ENCODE assay signal across 25 cellular contexts in genomic region chr11:14124345-14124744, GRCh38.
A peak's percentile ranks its signal among the peaks of the same experiment; 100 is the strongest.
DNase-seq lines count a peak whose midpoint lies in the region; ATAC-seq, FAIRE-seq and TF ChIP-seq lines count a peak whose summit lies in the region.
"Had no signal": no experiment of that assay in that cellular context is flagged by ENCODE, and none has a peak within 500 bp of the region (broad histone marks: within the 10 kb centered on the region; RNA-seq: fewer than 3 reads in every experiment).

No MANE protein-coding gene starts in this region.

- DNase-seq in GM23248 (peak; percentile 52), bronchial epithelial cell (ENCODE audit: low read depth) (peak; percentile 42), fibroblast of mammary gland (ENCODE audit: low read depth) (peak; percentile 31), glomerular visceral epithelial cell (ENCODE audit: extremely low spot score) (no peak), COR-L47 (lab: John Stamatoyannopoulos, UW) (no peak), NCI-H345 treated with DMSO at 0.1 percent for 48 hours (lab: John Stamatoyannopoulos, UW; ENCODE audit: unreplicated experiment) (no peak)
- no peak for DNase-seq in stimulated activated effector memory CD8-positive, alpha-beta T cell treated with anti-CD3 and anti-CD28 coated beads, Interleukin-12 subunit alpha, Interleukin-12 subunit beta, amount 100 ng/mL, for 72 hours (ENCODE audit: low spot score in 2 of 2)
- DNase-seq: BE2C; EL; GF-D8; MM.1S; NCI-H1048; NCI-H1436; NCI-H187 treated with DMSO at 0.1 percent for 48 hours; NCI-H226; NCI-H524; NCI-H774; NK-92 treated with Interleukin-12 subunit alpha and Interleukin-12 subunit beta, amount 100 ng/mL, for 24 hours; SIG-M5; SK-N-SH had no signal

- no peak overlapping the region for H2AFZ ChIP-seq in GM23248

- H3K4me3 ChIP-seq in GM23248 = no peak overlapping the region
- no peak overlapping the region for H3K4me3 ChIP-seq in bronchial epithelial cell (ENCODE audit: low read depth, low read length)
- H3K4me3 ChIP-seq in fibroblast of mammary gland (ENCODE audit: control insufficient read depth, low read depth, low read length) = no peak overlapping the region
- H3K4me3 ChIP-seq: K562 had no signal

- H3K27ac ChIP-seq in GM23248 = no peak overlapping the region
- H3K27ac ChIP-seq: RWPE1 had no signal

- ATAC-seq in stimulated activated effector memory CD8-positive, alpha-beta T cell treated with anti-CD3 and anti-CD28 coated beads, Interleukin-12 subunit alpha, Interleukin-12 subunit beta, amount 100 ng/mL, for 72 hours = peak; percentile 75
- ATAC-seq: K562 had no signal

- H3K27ac Mint-ChIP-seq in stimulated activated effector memory CD8-positive, alpha-beta T cell treated with anti-CD3 and anti-CD28 coated beads, Interleukin-12 subunit alpha, Interleukin-12 subunit beta, amount 100 ng/mL, for 72 hours = no peak overlapping the region

- no peak for FAIRE-seq in bronchial epithelial cell (lab: Jason Lieb, UNC)
- FAIRE-seq: A204.1, GM19239, H54, K562 had no signal

- H4K20me1 ChIP-seq in GM23248 (ENCODE audit: insufficient read depth) = no peaks in the 10 kb centered on the region

- no peaks in the 10 kb centered on the region for H3K36me3 Mint-ChIP-seq in stimulated activated effector memory CD8-positive, alpha-beta T cell treated with anti-CD3 and anti-CD28 coated beads, Interleukin-12 subunit alpha, Interleukin-12 subunit beta, amount 100 ng/mL, for 72 hours

- H3K4me2 ChIP-seq in GM23248 (ENCODE audit: unreplicated experiment) = no peak overlapping the region
- H3K4me2 ChIP-seq: SK-N-SH had no signal

- no peaks in the 10 kb centered on the region for H3F3A ChIP-seq in GM23248 (ENCODE audit: insufficient read depth)

- peaks cover 6% of the 10 kb centered on the region for H3K4me1 Mint-ChIP-seq in stimulated activated effector memory CD8-positive, alpha-beta T cell treated with anti-CD3 and anti-CD28 coated beads, Interleukin-12 subunit alpha, Interleukin-12 subunit beta, amount 100 ng/mL, for 72 hours

- H3K9ac ChIP-seq in GM23248 = no peak overlapping the region
- H3K9ac ChIP-seq: SK-N-SH had no signal

- no peaks in the 10 kb centered on the region for H3K27me3 ChIP-seq in GM23248 (replicated peaks; ENCODE audit: insufficient read depth)
- no peaks in the 10 kb centered on the region for H3K27me3 ChIP-seq in bronchial epithelial cell (ENCODE audit: control insufficient read depth, insufficient read depth, low read length)
- H3K27me3 ChIP-seq: BE2C had no signal

- H3K4me1 ChIP-seq in GM23248 (ENCODE audit: insufficient read depth) = peaks cover 12% of the 10 kb centered on the region; the same call in 1 of the 2 replicates
- H3K4me1 ChIP-seq: BE2C had no signal

- no peak for TF ChIP-seq CTCF in bronchial epithelial cell (IDR thresholded peaks at IDR 0.05; ENCODE audit: insufficient read depth, low read length, severe bottlenecking)
- no peak for TF ChIP-seq CTCF in fibroblast of mammary gland (conservative IDR thresholded peaks at IDR 0.05; ENCODE audit: control insufficient read depth, insufficient read depth, low read depth, low read length)

- H3K36me3 ChIP-seq in GM23248 (ENCODE audit: low read depth) (no peaks in the 10 kb centered on the region), bronchial epithelial cell (ENCODE audit: control insufficient read depth, insufficient read depth, low read length) (no peaks in the 10 kb centered on the region)
- H3K36me3 ChIP-seq: BE2C had no signal

- no peaks in the 10 kb centered on the region for H3K9me3 ChIP-seq in GM23248 (ENCODE audit: low read depth)
- H3K9me3 ChIP-seq: BE2C, SK-N-SH had no signal

- no peak overlapping the region for H3K4me3 Mint-ChIP-seq in stimulated activated effector memory CD8-positive, alpha-beta T cell treated with anti-CD3 and anti-CD28 coated beads, Interleukin-12 subunit alpha, Interleukin-12 subunit beta, amount 100 ng/mL, for 72 hours

- WGBS in GM23248 (ENCODE audit: low coverage in 1 of 2, low lambda C conversion rate in 2 of 2, missing lambda C conversion rate in 2 of 2), 2 experiments = 5 to 10% methylated on average over 3 of the region's 3 CpGs

- no peaks in the 10 kb centered on the region for H3K79me2 ChIP-seq in GM23248 (ENCODE audit: insufficient read depth)

- in situ Hi-C loops in GM23248 (cut with MboI) = no loop called here

- H3K9me2 ChIP-seq in GM23248 (ENCODE audit: insufficient read depth) = no peaks in the 10 kb centered on the region
- H3K9me2 ChIP-seq: SK-N-SH had no signal

- H3K9me3 Mint-ChIP-seq in stimulated activated effector memory CD8-positive, alpha-beta T cell treated with anti-CD3 and anti-CD28 coated beads, Interleukin-12 subunit alpha, Interleukin-12 subunit beta, amount 100 ng/mL, for 72 hours = no peaks in the 10 kb centered on the region

Comparison
In these comparisons a context has a peak if more than half of its experiments do, and no peak if none do; other contexts are left out.
1. DNase-seq: peak in GM23248 (single experiment), bronchial epithelial cell (single experiment) and fibroblast of mammary gland (single experiment); none in stimulated activated effector memory CD8-positive, alpha-beta T cell treated with anti-CD3 and anti-CD28 coated beads, Interleukin-12 subunit alpha, Interleukin-12 subunit beta, amount 100 ng/mL, for 72 hours (0 of 2), glomerular visceral epithelial cell (single experiment), COR-L47 (single experiment) and NCI-H345 treated with DMSO at 0.1 percent for 48 hours (single experiment).